9 cellular contexts compared by ENCODE assay signal in the genomic region with DNA sequence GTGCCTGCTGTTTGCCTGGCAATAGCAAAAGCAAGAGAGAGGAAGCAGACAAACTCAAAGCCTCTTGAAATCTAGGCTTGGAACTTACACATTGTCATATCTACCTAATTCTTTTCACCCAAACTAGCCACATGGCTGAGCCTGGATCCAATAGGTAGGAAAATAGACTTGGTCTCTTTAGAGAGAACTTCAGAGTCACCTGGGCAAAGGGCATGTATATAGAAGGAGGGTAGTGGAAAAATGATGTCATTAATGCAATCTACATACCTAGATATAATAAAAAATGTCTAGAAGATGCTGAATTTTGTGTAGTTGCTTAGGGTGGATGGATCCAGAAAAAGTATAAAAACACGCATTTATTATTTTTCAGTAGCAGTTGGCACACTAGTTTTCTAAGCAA.
"Had no signal": no experiment of that assay in that cellular context is flagged by ENCODE, and none has a peak within 500 bp of the region (broad histone marks: within the 10 kb centered on the region; RNA-seq: fewer than 3 reads in every experiment).

No MANE protein-coding gene starts in this region.

- FAIRE-seq: HepG2 had no signal

- H3K9me3 ChIP-seq: HAP-1 had no signal

- H3K27me3 Mint-ChIP-seq: IgD-negative memory B cell had no signal

- H3K4me1 ChIP-seq: HAP-1 had no signal

- DNase-seq: GM23248, GOT3, H7, HFFc6 had no signal

- H3K36me3 ChIP-seq: HAP-1 had no signal

- H3K9me3 Mint-ChIP-seq: HFFc6 had no signal

- H3K36me3 Mint-ChIP-seq: IgD-negative memory B cell had no signal

- H3K9ac ChIP-seq: GM23248 had no signal

- H3K4me3 ChIP-seq: GM23248, HAP-1 had no signal

- H3K27ac ChIP-seq: GM23248, HL-60 had no signal

- H2AFZ ChIP-seq: GM23248 had no signal

- ATAC-seq: HCT116, HepG2 had no signal

- H3K27ac Mint-ChIP-seq: HFFc6, IgD-negative memory B cell had no signal

- H3K4me3 Mint-ChIP-seq: HFFc6 had no signal

- H3K4me1 Mint-ChIP-seq: IgD-negative memory B cell had no signal
